28 cellular contexts compared by ENCODE assay signal in the genomic region with DNA sequence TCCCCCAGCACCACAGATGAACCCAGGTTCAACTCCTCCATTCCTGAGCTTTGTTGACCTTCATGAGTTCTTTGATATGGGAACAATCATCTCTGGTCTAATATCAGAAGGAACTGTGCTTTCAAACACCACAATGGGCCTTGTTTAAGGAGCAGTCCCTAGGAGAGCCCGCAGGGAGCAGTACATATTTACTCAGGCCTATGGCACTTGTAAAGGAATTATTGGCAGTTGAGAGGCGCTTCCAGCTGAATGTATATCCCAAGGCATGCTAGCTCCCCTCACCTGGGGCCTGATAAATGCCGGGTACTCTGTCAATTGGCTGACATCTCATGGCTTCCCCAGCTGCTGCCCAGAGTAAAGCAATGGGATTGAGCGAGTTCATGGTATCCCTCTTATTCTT.
DNase-seq lines count a peak whose midpoint lies in the region; ATAC-seq and TF ChIP-seq lines count a peak whose summit lies in the region.
"Had no signal": no experiment of that assay in that cellular context is flagged by ENCODE, and none has a peak within 500 bp of the region (broad histone marks: within the 10 kb centered on the region; RNA-seq: fewer than 3 reads in every experiment).

No MANE protein-coding gene starts in this region.

- ATAC-seq in left colon (peak; percentile 94), GM19463 (IDR thresholded peaks at IDR 0.05; ENCODE audit: unreplicated experiment) (no peak)
- no peak for ATAC-seq in stimulated activated memory B cell treated with anti-CD40 and anti-IgM and Interleukin-4, amounts not matched to agents 10 μg/mL and 1 μg/mL and 100 μg/mL, for 72 hours
- ATAC-seq: foreskin keratinocyte, natural killer cell, PC-3 had no signal

- in situ Hi-C loops in astrocyte of the spinal cord (cut with HindIII; ENCODE audit: low sequenced_read_pairs) (no loop called here), transverse colon (cut with MboI; ENCODE audit: low pct_ligation_motif_present in 1 of 4, low pct_unique_long_range_greater_than_20kb in 1 of 4, low sequenced_read_pairs in 3 of 4) (no loop called here)

- peak; percentile 3 for TF ChIP-seq CTCF in astrocyte of the spinal cord (IDR thresholded peaks at IDR 0.05; ENCODE audit: low read depth, low read length)
- peak in 4 of 5 experiments; percentile 33 to 57 (median 43) for TF ChIP-seq CTCF in transverse colon (IDR thresholded peaks at IDR 0.05)

- no peaks in the 10 kb centered on the region for H3K4me1 ChIP-seq in transverse colon

- H3K27ac Mint-ChIP-seq in stimulated activated memory B cell treated with anti-CD40 and anti-IgM and Interleukin-4, amounts not matched to agents 10 μg/mL and 1 μg/mL and 100 μg/mL, for 72 hours: no peak overlapping the region
- H3K27ac Mint-ChIP-seq: activated naive CD4-positive, alpha-beta T cell treated with anti-CD3 and anti-CD28 coated beads, Interleukin-2, amount 10 ng/mL, durations not matched to agents 7 days and 5 days; natural killer cell had no signal

- DNase-seq in NCI-H748 (lab: John Stamatoyannopoulos, UW; ENCODE audit: unreplicated experiment) (peak; percentile 11), NCI-H748 treated with DMSO at 0.1 percent for 48 hours (lab: John Stamatoyannopoulos, UW) (no peak), astrocyte of the spinal cord (ENCODE audit: low read depth, low spot score) (no peak), left colon (peak; percentile 40 to 53), transverse colon (peak; percentile 47), putamen (ENCODE audit: low spot score) (no peak)
- DNase-seq: activated naive CD4-positive, alpha-beta T cell treated with anti-CD3 and anti-CD28 coated beads, Interleukin-2, amount 10 ng/mL, durations not matched to agents 7 days and 5 days; activated T-cell treated with anti-CD3 and anti-CD28 coated beads, Interleukin-2, amount 50 U/mL, for 48 hours; dermis blood vessel endothelial cell; DMS153; foreskin keratinocyte; hippocampal formation; kidney; mammary epithelial cell; natural killer cell; NCI-H2029; NCI-H526 treated with DMSO at 0.1 percent for 48 hours; PC-3; SIG-M5; spleen; stimulated activated CD4-positive, alpha-beta T cell treated with anti-CD3 and anti-CD28 coated beads, Interleukin-4, amount 100 ng/mL, for 4 hours; T-helper 2 cell had no signal

- no peaks in the 10 kb centered on the region for H3K27me3 Mint-ChIP-seq in stimulated activated memory B cell treated with anti-CD40 and anti-IgM and Interleukin-4, amounts not matched to agents 10 μg/mL and 1 μg/mL and 100 μg/mL, for 72 hours
- H3K27me3 Mint-ChIP-seq: activated naive CD4-positive, alpha-beta T cell treated with anti-CD3 and anti-CD28 coated beads, Interleukin-2, amount 10 ng/mL, durations not matched to agents 7 days and 5 days had no signal

- H3K9me3 Mint-ChIP-seq in stimulated activated memory B cell treated with anti-CD40 and anti-IgM and Interleukin-4, amounts not matched to agents 10 μg/mL and 1 μg/mL and 100 μg/mL, for 72 hours: peaks cover 3% of the 10 kb centered on the region

- no peak overlapping the region for H3K27ac ChIP-seq in transverse colon
- H3K27ac ChIP-seq: BLaER1, epithelial cell of prostate, foreskin keratinocyte, HL-60, spleen, vagina had no signal

- 53 to 80% methylated on average over 4 of the region's 4 CpGs for WGBS in transverse colon (ENCODE audit: low coverage in 1 of 2), 2 donors

- no peak for TF ChIP-seq EP300 in transverse colon (IDR thresholded peaks at IDR 0.05; ENCODE audit: low read depth)

- peaks cover 24% of the 10 kb centered on the region for H3K4me1 Mint-ChIP-seq in stimulated activated memory B cell treated with anti-CD40 and anti-IgM and Interleukin-4, amounts not matched to agents 10 μg/mL and 1 μg/mL and 100 μg/mL, for 72 hours

- H3K4me3 Mint-ChIP-seq in stimulated activated memory B cell treated with anti-CD40 and anti-IgM and Interleukin-4, amounts not matched to agents 10 μg/mL and 1 μg/mL and 100 μg/mL, for 72 hours: no peak overlapping the region
- H3K4me3 Mint-ChIP-seq: activated naive CD4-positive, alpha-beta T cell treated with anti-CD3 and anti-CD28 coated beads, Interleukin-2, amount 10 ng/mL, durations not matched to agents 7 days and 5 days; natural killer cell had no signal

- no peaks in the 10 kb centered on the region for H3K36me3 ChIP-seq in transverse colon
- H3K36me3 ChIP-seq: BLaER1, spleen, vagina had no signal

- intact Hi-C loops in left colon (cut with DNase I, micrococcal nuclease): no loop called here
- intact Hi-C loops in transverse colon (cut with DNase I; ENCODE audit: low total_unique reads): no loop called here

- no peaks in the 10 kb centered on the region for H3K36me3 Mint-ChIP-seq in stimulated activated memory B cell treated with anti-CD40 and anti-IgM and Interleukin-4, amounts not matched to agents 10 μg/mL and 1 μg/mL and 100 μg/mL, for 72 hours
- H3K36me3 Mint-ChIP-seq: natural killer cell had no signal

- no peaks in the 10 kb centered on the region for H3K27me3 ChIP-seq in transverse colon
- H3K27me3 ChIP-seq: BLaER1, foreskin keratinocyte, spleen, vagina had no signal

- no peak for TF ChIP-seq POLR2A in transverse colon (IDR thresholded peaks at IDR 0.05)

- no peaks in the 10 kb centered on the region for H3K9me3 ChIP-seq in transverse colon
- H3K9me3 ChIP-seq: vagina had no signal

- no peak overlapping the region for H3K4me3 ChIP-seq in astrocyte of the spinal cord (ENCODE audit: low read depth, low read length)
- no peak overlapping the region for H3K4me3 ChIP-seq in transverse colon
- H3K4me3 ChIP-seq: BLaER1, spleen, vagina had no signal

Comparison
In these comparisons a context has a peak if more than half of its experiments do, and no peak if none do; other contexts are left out.
1. DNase-seq: peak in NCI-H748 (single experiment), left colon (2 of 2) and transverse colon (single experiment); none in NCI-H748 treated with DMSO at 0.1 percent for 48 hours (single experiment), astrocyte of the spinal cord (single experiment) and putamen (single experiment).